19 cellular contexts compared by ENCODE assay signal in the genomic region with DNA sequence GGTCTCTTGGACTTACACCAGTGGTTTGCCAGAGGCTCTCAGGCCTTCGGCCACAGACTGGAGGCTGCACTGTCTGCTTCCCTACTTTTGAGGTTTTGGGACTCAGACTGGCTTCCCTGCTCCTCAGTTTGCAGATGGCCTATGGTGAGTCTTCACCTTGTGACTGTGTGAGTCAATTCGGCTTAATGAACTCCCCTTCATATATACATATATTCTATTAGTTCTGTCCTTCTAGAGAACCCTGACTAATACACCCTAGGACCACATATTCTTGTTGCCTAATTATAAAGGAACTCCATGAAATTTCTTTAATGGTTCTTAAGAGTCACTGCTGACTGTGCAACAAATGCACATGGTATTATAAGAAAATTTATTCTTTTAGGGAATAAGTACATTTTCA. TPM values are rescaled to one million over a fixed set of nuclear protein-coding genes. Genes with fewer than 3 reads are reported as not detected.
"Had no signal": no experiment of that assay in that cellular context is flagged by ENCODE, and none has a peak within 500 bp of the region (broad histone marks: within the 10 kb centered on the region; RNA-seq: fewer than 3 reads in every experiment).

No MANE protein-coding gene starts in this region.

- H3K9me3 ChIP-seq: right atrium auricular region, tibial nerve had no signal

- ATAC-seq: activated T-cell treated with anti-CD3 and anti-CD28 coated beads, Interleukin-2, amount 50 U/mL, for 4 hours had no signal

- H3K27me3 ChIP-seq: brain microvascular endothelial cell, right atrium auricular region, tibial nerve had no signal

- H3K27ac ChIP-seq: brain microvascular endothelial cell, right atrium auricular region, tibial nerve, WERI-Rb-1 had no signal

- H3K4me1 Mint-ChIP-seq: nephron had no signal

- H3K4me1 ChIP-seq: tibial nerve had no signal

- H3K27ac Mint-ChIP-seq: activated CD4-positive, alpha-beta memory T cell treated with anti-CD3 and anti-CD28 coated beads for 36 hours; activated naive CD8-positive, alpha-beta T cell treated with anti-CD3 and anti-CD28 coated beads for 36 hours; nephron; progenitor cell of endocrine pancreas had no signal

- H3K36me3 ChIP-seq: brain microvascular endothelial cell, right atrium auricular region, tibial nerve, WERI-Rb-1 had no signal

- DNase-seq: activated CD4-positive, alpha-beta memory T cell treated with anti-CD3 and anti-CD28 coated beads for 36 hours; activated gamma-delta T cell; activated naive CD8-positive, alpha-beta T cell treated with anti-CD3 and anti-CD28 coated beads for 36 hours; activated T-cell treated with anti-CD3 and anti-CD28 coated beads, Interleukin-2, amount 50 U/mL, for 4 hours; brain microvascular endothelial cell; cerebellar nuclear complex; effector CD8-positive, alpha-beta T cell; glutamatergic neuron; occipital lobe; stimulated activated CD4-positive, alpha-beta T cell treated with anti-CD3 and anti-CD28 coated beads, Interleukin-15, amount 100 ng/mL, for 24 hours; stimulated activated CD4-positive, alpha-beta T cell treated with anti-CD3 and anti-CD28 coated beads, Interleukin-4, amount 100 ng/mL, for 1 hour; stimulated activated naive CD4-positive, alpha-beta T cell; substantia nigra; WERI-Rb-1 had no signal

- H3K27me3 Mint-ChIP-seq: activated CD4-positive, alpha-beta memory T cell treated with anti-CD3 and anti-CD28 coated beads for 36 hours; activated naive CD8-positive, alpha-beta T cell treated with anti-CD3 and anti-CD28 coated beads for 36 hours; progenitor cell of endocrine pancreas had no signal

- H3K9me3 Mint-ChIP-seq: activated CD4-positive, alpha-beta memory T cell treated with anti-CD3 and anti-CD28 coated beads for 36 hours; activated naive CD8-positive, alpha-beta T cell treated with anti-CD3 and anti-CD28 coated beads for 36 hours; activated T-cell treated with anti-CD3 and anti-CD28 coated beads, Interleukin-2, amount 50 U/mL, for 4 hours; nephron had no signal

- H3K36me3 Mint-ChIP-seq: activated CD4-positive, alpha-beta memory T cell treated with anti-CD3 and anti-CD28 coated beads for 36 hours had no signal

- H3K4me3 ChIP-seq: right atrium auricular region, skin epidermis, tibial nerve had no signal

- H3K4me3 Mint-ChIP-seq: activated CD4-positive, alpha-beta memory T cell treated with anti-CD3 and anti-CD28 coated beads for 36 hours; activated naive CD8-positive, alpha-beta T cell treated with anti-CD3 and anti-CD28 coated beads for 36 hours; activated T-cell treated with anti-CD3 and anti-CD28 coated beads, Interleukin-2, amount 50 U/mL, for 4 hours; nephron had no signal

RNA-seq across cellular contexts. Expression of a gene that starts 56.7 kb away (rescaled TPM):
- total RNA-seq: right atrium auricular region had no signal
